10 cellular contexts compared by ENCODE assay signal in genomic region chrX:147119088-147119487, GRCh38.
"Had no signal": no experiment of that assay in that cellular context is flagged by ENCODE, and none has a peak within 500 bp of the region (broad histone marks: within the 10 kb centered on the region; RNA-seq: fewer than 3 reads in every experiment).

No MANE protein-coding gene starts in this region.

- DNase-seq: GM23248, GOT3, H7, HFFc6, Karpas-422, KBM-7 had no signal

- H3K9me3 ChIP-seq: HAP-1 had no signal

- H3K9ac ChIP-seq: GM23248, KMS-11 had no signal

- H3K36me3 ChIP-seq: HAP-1 had no signal

- FAIRE-seq: HTR-8/SVneo had no signal

- H3K4me1 ChIP-seq: HAP-1 had no signal

- ATAC-seq: HCT116 had no signal

- H3K4me2 ChIP-seq: KMS-11 had no signal

- H3K4me3 Mint-ChIP-seq: HFFc6 had no signal

- H3K27ac ChIP-seq: GM23248, KMS-11 had no signal

- H3K4me3 ChIP-seq: GM23248, HAP-1 had no signal

- H3K27ac Mint-ChIP-seq: HFFc6 had no signal

- H2AFZ ChIP-seq: GM23248 had no signal

- H3K9me3 Mint-ChIP-seq: HFFc6 had no signal
